ENCODE assay signal across 30 cellular contexts in genomic region chr3:100968908-100969556, GRCh38. TPM values are rescaled to one million over a fixed set of nuclear protein-coding genes. Genes with fewer than 3 reads are reported as not detected.
DNase-seq lines count a peak whose midpoint lies in the region; TF ChIP-seq lines count a peak whose summit lies in the region.
"Had no signal": no experiment of that assay in that cellular context is flagged by ENCODE, and none has a peak within 500 bp of the region (broad histone marks: within the 10 kb centered on the region; RNA-seq: fewer than 3 reads in every experiment).

No MANE protein-coding gene starts in this region.

- H3K27ac ChIP-seq in right atrium auricular region = peak overlapping the region; percentile 2 to 66
- H3K27ac ChIP-seq: brain microvascular endothelial cell, hepatocyte, KMS-11, Peyer's patch, spleen had no signal

- H3K27me3 ChIP-seq in adipocyte (replicated peaks; ENCODE audit: control insufficient read depth, insufficient read depth, low read length) = no peaks in the 10 kb centered on the region
- H3K27me3 ChIP-seq in right atrium auricular region = no peaks in the 10 kb centered on the region
- H3K27me3 ChIP-seq: brain microvascular endothelial cell, hepatocyte, Peyer's patch, spleen, tibial nerve had no signal

- H3K36me3 ChIP-seq in adipocyte (ENCODE audit: control insufficient read depth, insufficient read depth, low read length, severe bottlenecking) (no peaks in the 10 kb centered on the region), right atrium auricular region (no peaks in the 10 kb centered on the region)
- H3K36me3 ChIP-seq: brain microvascular endothelial cell, HAP-1, Peyer's patch, spleen, tibial nerve had no signal

- TF ChIP-seq CTCF in fibroblast of pulmonary artery (IDR thresholded peaks at IDR 0.05; ENCODE audit: low read length, missing control alignments) (no peak), right atrium auricular region (IDR thresholded peaks at IDR 0.05) (no peak)

- H3K9me3 ChIP-seq in adipocyte (ENCODE audit: control insufficient read depth, low read length) (no peaks in the 10 kb centered on the region), right atrium auricular region (no peaks in the 10 kb centered on the region)
- H3K9me3 ChIP-seq: HAP-1, Peyer's patch, spleen, tibial nerve had no signal

- H3K9ac ChIP-seq in adipocyte (ENCODE audit: low read length) = no peak overlapping the region
- H3K9ac ChIP-seq: KMS-11 had no signal

- H3K4me1 ChIP-seq in adipocyte (ENCODE audit: control insufficient read depth, insufficient read depth, low read length) (peaks cover 18% of the 10 kb centered on the region), right atrium auricular region (no peaks in the 10 kb centered on the region)
- H3K4me1 ChIP-seq: HAP-1, Peyer's patch, spleen had no signal

- H3K4me3 ChIP-seq in adipocyte (ENCODE audit: low read length) = no peak overlapping the region
- no peak overlapping the region for H3K4me3 ChIP-seq in fibroblast of pulmonary artery (replicated peaks; ENCODE audit: low read depth, low read length)
- H3K4me3 ChIP-seq in right atrium auricular region = no peak overlapping the region
- H3K4me3 ChIP-seq: HAP-1, hepatocyte, Peyer's patch, spleen, tibial nerve had no signal

- DNase-seq in adipocyte (ENCODE audit: low read depth) = peak; percentile 63
- DNase-seq in fibroblast of pulmonary artery (ENCODE audit: low read depth) = peak; percentile 20
- DNase-seq in right atrium auricular region (ENCODE audit: low spot score) = peak; percentile 62
- DNase-seq in stromal cell of bone marrow (ENCODE audit: low read depth) = peak; percentile 43
- no peak for DNase-seq in ureter (ENCODE audit: low spot score)
- DNase-seq in central memory CD4-positive, alpha-beta T cell = no peak
- DNase-seq in effector CD8-positive, alpha-beta T cell (lab: John Stamatoyannopoulos, UW) = no peak
- DNase-seq in stimulated activated CD4-positive, alpha-beta T cell treated with anti-CD3 and anti-CD28 coated beads, Interleukin-2, amount 100 ng/mL, for 24 hours = no peak
- DNase-seq: ACHN; activated CD4-positive, alpha-beta T cell treated with anti-CD3 and anti-CD28 coated beads for 4 hours; activated CD8-positive, alpha-beta T cell treated with anti-CD3 and anti-CD28 coated beads, Interleukin-2, amount 10 ng/mL, durations not matched to agents 7 days and 5 days; activated naive CD4-positive, alpha-beta T cell treated with anti-CD3 and anti-CD28 coated beads, Interleukin-2, amount 50 U/mL, for 16 hours; amniotic stem cell; brain microvascular endothelial cell; DMS153; foreskin melanocyte; kidney glomerular epithelial cell; NCI-H1417; NCI-H2029 treated with DMSO at 0.1 percent for 48 hours; NCI-H2227 treated with DMSO at 0.1 percent for 48 hours; NCI-H526 treated with DMSO at 0.1 percent for 48 hours; Peyer's patch; SIG-M5; spleen; stimulated activated naive CD8-positive, alpha-beta T cell treated with anti-CD3 and anti-CD28 coated beads, Interleukin-15, amount 100 ng/mL, for 72 hours had no signal

RNA-seq across cellular contexts. Expression of gene ABI3BP, which starts 24.2 kb away (rescaled TPM):
- total RNA-seq in right atrium auricular region (10 to 100 TPM; 46.7 to 56.3 TPM), ureter (43.0 TPM)
- total RNA-seq: T-helper 2 cell treated with Interferon-gamma antibody and Interleukin-4, amounts not matched to agents 100 ng/mL and 5 ng/mL, for 36 hours had no signal

Comparison
In these comparisons a context has a peak if more than half of its experiments do, and no peak if none do; other contexts are left out.
1. DNase-seq: peak in adipocyte (single experiment), fibroblast of pulmonary artery (single experiment), right atrium auricular region (single experiment) and stromal cell of bone marrow (single experiment); none in ureter (single experiment), central memory CD4-positive, alpha-beta T cell (single experiment), effector CD8-positive, alpha-beta T cell (single experiment) and stimulated activated CD4-positive, alpha-beta T cell treated with anti-CD3 and anti-CD28 coated beads, Interleukin-2, amount 100 ng/mL, for 24 hours (0 of 2).